8 cellular contexts compared by ENCODE assay signal in the genomic region with DNA sequence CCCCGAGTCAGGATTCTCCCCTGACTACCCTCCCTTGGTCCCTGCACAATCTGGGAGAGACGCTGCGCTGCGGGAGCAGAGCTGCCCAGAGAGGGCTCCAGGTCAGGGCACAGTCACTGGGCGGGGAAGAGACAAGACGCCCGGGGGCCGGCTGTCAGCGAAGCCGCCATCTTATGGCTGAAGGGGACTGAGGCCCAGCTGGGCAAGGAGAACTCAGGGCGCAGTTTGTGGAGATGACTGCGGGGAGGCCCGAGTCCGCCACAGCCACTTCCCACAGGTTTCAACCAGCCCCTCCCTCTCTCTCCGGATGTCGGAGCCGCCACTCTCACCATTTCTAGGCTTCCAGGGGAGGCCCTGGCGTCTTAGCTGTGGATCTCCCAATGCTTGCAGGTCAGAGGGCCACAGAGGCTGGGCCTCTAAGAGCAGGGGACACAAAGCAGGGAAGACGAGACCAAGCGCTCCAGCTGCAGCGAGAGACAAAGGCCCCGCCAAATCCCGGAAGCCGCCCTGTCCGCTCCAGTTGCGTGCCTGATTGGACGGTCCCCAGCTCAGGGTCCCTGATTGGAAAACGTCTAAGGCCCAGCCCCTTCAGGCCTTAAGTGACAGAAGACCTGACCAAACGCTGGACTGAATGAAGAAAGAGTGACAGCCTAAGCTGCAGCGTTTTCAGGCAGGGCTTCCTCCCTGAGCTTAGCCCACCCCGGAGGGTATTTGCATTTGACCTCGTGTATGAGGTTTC. TPM values are rescaled to one million over a fixed set of nuclear protein-coding genes. Genes with fewer than 3 reads are reported as not detected.
DNase-seq lines count a peak whose midpoint lies in the region; ATAC-seq and TF ChIP-seq lines count a peak whose summit lies in the region.

A gene (minus strand): TSS at position 484 of the 739 bp plus-strand sequence. CDS start 152 bp downstream, at position 332.

- CTCF ChIA-PET in CD4-positive, alpha-beta memory T cell (lab: Charles Lee; ENCODE audit: partially characterized antibody): interaction anchor here (1.1 kb wide), 3 partner anchors 21 to 33 kb away, joined by 3 to 6 read pairs (median 3); no protein-coding TSS in a partner anchor
- CTCF ChIA-PET in activated CD8-positive, alpha-beta memory T cell treated with anti-CD3 and anti-CD28 coated beads for 36 hours (lab: Charles Lee): interaction anchor here (0.9 kb wide), 1 partner anchor 30 kb away, joined by 4 read pairs; no protein-coding TSS in a partner anchor

- no peaks in the 10 kb centered on the region for H3K27me3 Mint-ChIP-seq in CD4-positive, alpha-beta memory T cell
- no peaks in the 10 kb centered on the region for H3K27me3 Mint-ChIP-seq in effector memory CD8-positive, alpha-beta T cell

- peak within 1 kb of the TSS; percentile 63 for H3K27ac ChIP-seq in CD4-positive, alpha-beta memory T cell (ENCODE audit: low read depth, low read length)
- peak within 1 kb of the TSS; percentile 86 for H3K27ac ChIP-seq in HL-60 (replicated peaks)

- no peaks in the 10 kb centered on the region for H3K36me3 ChIP-seq in CD4-positive, alpha-beta memory T cell (ENCODE audit: insufficient read depth, low read length)

- H3K27me3 ChIP-seq in CD4-positive, alpha-beta memory T cell (ENCODE audit: insufficient read depth, low read length): no peaks in the 10 kb centered on the region
- no peaks in the 10 kb centered on the region for H3K27me3 ChIP-seq in HL-60 (ENCODE audit: insufficient read depth, poor library complexity, severe bottlenecking)

- POLR2A ChIA-PET in CD4-positive, alpha-beta memory T cell (lab: Charles Lee; ENCODE audit: partially characterized antibody): interaction anchor here (0.8 to 3.1 kb wide), 9 partner anchors 17 to 1398 kb away, joined by 3 to 61 read pairs (median 5); a partner anchor contains a TSS
- POLR2A ChIA-PET in activated CD8-positive, alpha-beta memory T cell treated with anti-CD3 and anti-CD28 coated beads for 36 hours (lab: Charles Lee): interaction anchor here (0.6 to 2.9 kb wide), 4 partner anchors 24 to 437 kb away, joined by 3 to 28 read pairs (median 4); a partner anchor contains a TSS

- peaks cover 8% of the 10 kb centered on the region for H3K4me1 ChIP-seq in CD4-positive, alpha-beta memory T cell (ENCODE audit: insufficient read depth, low read length)

- no peak for TF ChIP-seq CTCF in HL-60 (IDR thresholded peaks at IDR 0.05; ENCODE audit: insufficient read depth, low read length)

- peaks cover 2 to 7% of the 10 kb centered on the region in 2 donors for H3K36me3 Mint-ChIP-seq in CD4-positive, alpha-beta memory T cell
- peaks cover 15% of the 10 kb centered on the region for H3K36me3 Mint-ChIP-seq in effector memory CD8-positive, alpha-beta T cell (ENCODE audit: insufficient read depth)

- peak within 1 kb of the TSS; percentile 82 to 96 (median 93) for H3K27ac Mint-ChIP-seq in CD4-positive, alpha-beta memory T cell
- H3K27ac Mint-ChIP-seq in effector memory CD8-positive, alpha-beta T cell: peak within 1 kb of the TSS; percentile 92 to 94

- peak within 1 kb of the TSS; percentile 78 to 81 for H3K4me3 ChIP-seq in CD4-positive, alpha-beta memory T cell (ENCODE audit: low read length in 2 of 2)
- H3K4me3 ChIP-seq in HL-60 (replicated peaks; ENCODE audit: insufficient read depth, low read length): peak within 1 kb of the TSS; percentile 73

- peak; percentile 87 to 93 (median 89) for DNase-seq in CD4-positive, alpha-beta memory T cell
- DNase-seq in HL-60 (ENCODE audit: low read depth in 1 of 2, low spot score in 1 of 2): peak; percentile 83 to 98
- peak; percentile 76 for DNase-seq in NOMO-1 (lab: John Stamatoyannopoulos, UW; ENCODE audit: unreplicated experiment in 2 of 2)
- DNase-seq in effector memory CD8-positive, alpha-beta T cell: peak; percentile 82 to 85 (median 84)
- peak; percentile 99 for DNase-seq in medulla oblongata (ENCODE audit: extremely low spot score)
- DNase-seq in stimulated activated CD4-positive, alpha-beta T cell treated with anti-CD3 and anti-CD28 coated beads, TNF-alpha, amount 100 ng/mL, for 48 hours (ENCODE audit: low read depth in 3 of 3): peak; percentile 75 to 88 (median 76)

- H3K9me3 Mint-ChIP-seq in CD4-positive, alpha-beta memory T cell: no peaks in the 10 kb centered on the region
- no peaks in the 10 kb centered on the region for H3K9me3 Mint-ChIP-seq in effector memory CD8-positive, alpha-beta T cell

- H3K4me1 Mint-ChIP-seq in CD4-positive, alpha-beta memory T cell: peaks cover 5 to 18% (median 7%) of the 10 kb centered on the region in 4 donors
- H3K4me1 Mint-ChIP-seq in effector memory CD8-positive, alpha-beta T cell (ENCODE audit: low read depth in 2 of 2): peaks cover 4 to 8% of the 10 kb centered on the region in 2 donors

- intact Hi-C loops in CD4-positive, alpha-beta memory T cell (cut with micrococcal nuclease): loop anchor here (1.0 to 10.0 kb wide), 4 partner anchors 24 to 1483 kb away; a partner anchor contains a TSS

- peak; percentile 98 for ATAC-seq in GM19463 (IDR thresholded peaks at IDR 0.05; ENCODE audit: unreplicated experiment)
- ATAC-seq in effector memory CD8-positive, alpha-beta T cell (replicated peaks): peak; percentile 99

- H3K4me3 Mint-ChIP-seq in CD4-positive, alpha-beta memory T cell: peak within 1 kb of the TSS; percentile 95 to 98 (median 97)
- peak within 1 kb of the TSS; percentile 96 to 99 for H3K4me3 Mint-ChIP-seq in effector memory CD8-positive, alpha-beta T cell

- H3K9me3 ChIP-seq in CD4-positive, alpha-beta memory T cell (ENCODE audit: control insufficient read depth in 1 of 2, low read length in 2 of 2): no peaks in the 10 kb centered on the region

RNA-seq across cellular contexts. Expression of the gene that starts here (rescaled TPM):
- 1 to 10 TPM; 5.5 to 6.1 TPM for total RNA-seq in CD4-positive, alpha-beta memory T cell
- 1 to 10 TPM; 1.9 to 2.0 TPM for polyA plus RNA-seq in CD4-positive, alpha-beta memory T cell
- total RNA-seq in activated CD8-positive, alpha-beta memory T cell treated with anti-CD3 and anti-CD28 coated beads for 36 hours: 10 to 100 TPM; 12.2 to 12.5 TPM

Comparison
In these comparisons a context has a peak if more than half of its experiments do, and no peak if none do; other contexts are left out.
1. Peak in every context shown above with its lines: DNase-seq, ATAC-seq, H3K4me3 ChIP-seq and H3K27ac ChIP-seq.